In genomic region chr20:44491635-44492395, GRCh38 we compare ENCODE assay signal across 9 cellular contexts. TPM values are rescaled to one million over a fixed set of nuclear protein-coding genes. Genes with fewer than 3 reads are reported as not detected.
A peak's percentile ranks its signal among the peaks of the same experiment; 100 is the strongest.
DNase-seq lines count a peak whose midpoint lies in the region; ATAC-seq, FAIRE-seq and TF ChIP-seq lines count a peak whose summit lies in the region.
"Had no signal": no experiment of that assay in that cellular context is flagged by ENCODE, and none has a peak within 500 bp of the region (broad histone marks: within the 10 kb centered on the region; RNA-seq: fewer than 3 reads in every experiment).

No MANE protein-coding gene starts in this region.

- TF ChIP-seq EP300 in HepG2 (IDR thresholded peaks at IDR 0.05; ENCODE audit: low read depth in 2 of 2, low read length in 2 of 2) (no peak), HepG2 (CRISPR knock-in tag; IDR thresholded peaks at IDR 0.05; ENCODE audit: borderline replicate concordance) (no peak)

- no peaks in the 10 kb centered on the region for H3K79me2 ChIP-seq in HepG2 (ENCODE audit: insufficient read depth, low read length)

- no peak overlapping the region for H2AFZ ChIP-seq in HepG2 (ENCODE audit: low read length)

- H3K36me3 ChIP-seq in HepG2 (replicated peaks in 1 of 2; ENCODE audit: control insufficient read depth in 1 of 2, insufficient read depth in 2 of 2, low read length in 2 of 2) (peaks cover 44 to 67% of the 10 kb centered on the region in 2 experiments), right lobe of liver (peaks cover 3 to 97% (median 27%) of the 10 kb centered on the region in 4 donors), breast epithelium (no peaks in the 10 kb centered on the region), mesodermal cell (ENCODE audit: control insufficient read depth, insufficient read depth, low read length) (peaks cover 96% of the 10 kb centered on the region), vagina (peaks cover 0 to 42% of the 10 kb centered on the region in 2 donors)

- no peak for ATAC-seq in HepG2
- ATAC-seq in right lobe of liver: no peak
- ATAC-seq in GM21529 (IDR thresholded peaks at IDR 0.05; ENCODE audit: unreplicated experiment): no peak

- H3K9me3 ChIP-seq in HepG2 (ENCODE audit: low read length) (no peaks in the 10 kb centered on the region), right lobe of liver (no peaks in the 10 kb centered on the region), breast epithelium (no peaks in the 10 kb centered on the region), mesodermal cell (ENCODE audit: control insufficient read depth, low read length) (no peaks in the 10 kb centered on the region), vagina (no peaks in the 10 kb centered on the region)

- H4K20me1 ChIP-seq in HepG2 (ENCODE audit: insufficient read depth, low read length): no peaks in the 10 kb centered on the region

- no peak overlapping the region for H3K4me2 ChIP-seq in HepG2 (ENCODE audit: low read depth, low read length)

- H3K4me1 ChIP-seq in HepG2 (ENCODE audit: insufficient read depth, low read length): no peaks in the 10 kb centered on the region
- H3K4me1 ChIP-seq in right lobe of liver: peaks cover 0 to 7% (median 0%) of the 10 kb centered on the region in 4 donors
- H3K4me1 ChIP-seq in breast epithelium: no peaks in the 10 kb centered on the region
- peaks cover 23% of the 10 kb centered on the region for H3K4me1 ChIP-seq in mesodermal cell (ENCODE audit: control insufficient read depth, insufficient read depth, low read length, poor library complexity, severe bottlenecking)
- H3K4me1 ChIP-seq in vagina: peaks cover 62% of the 10 kb centered on the region

- no peak for TF ChIP-seq POLR2A in HepG2 (IDR thresholded peaks at IDR 0.05; ENCODE audit: insufficient read depth in 1 of 2, low read depth in 2 of 2, low read length in 2 of 2)
- TF ChIP-seq POLR2A in right lobe of liver (IDR thresholded peaks at IDR 0.05): no peak
- no peak for TF ChIP-seq POLR2A in breast epithelium (IDR thresholded peaks at IDR 0.05)
- TF ChIP-seq POLR2A in vagina (IDR thresholded peaks at IDR 0.05): no peak

- H3K27ac ChIP-seq in HepG2 (ENCODE audit: extremely low read length, insufficient read depth, low read length): no peak overlapping the region
- H3K27ac ChIP-seq in right lobe of liver: no peak overlapping the region
- H3K27ac ChIP-seq in breast epithelium: peak overlapping the region; percentile 37 to 82
- peak overlapping the region; percentile 77 for H3K27ac ChIP-seq in mesodermal cell (ENCODE audit: low read depth, low read length, severe bottlenecking)
- H3K27ac ChIP-seq in vagina: peak overlapping the region; percentile 88

- POLR2A ChIA-PET in HepG2 (lab: Yijun Ruan, JAX): no interaction called here

- 97% methylated on average over 5 of the region's 5 CpGs for WGBS in HepG2 (ENCODE audit: low lambda C conversion rate)
- WGBS in right lobe of liver (ENCODE audit: insufficient coverage, low coverage, low lambda C conversion rate, missing lambda C conversion rate): 82% methylated on average over 2 of the region's 5 CpGs
- WGBS in mesodermal cell (ENCODE audit: insufficient coverage in 2 of 2), 2 experiments: 72 to 83% methylated on average over 2 to 4 of the region's 5 CpGs

- H3K4me3 ChIP-seq in HepG2 (replicated peaks in 1 of 3; ENCODE audit: insufficient read depth in 1 of 3, low read depth in 2 of 3, low read length in 3 of 3) (no peak overlapping the region), right lobe of liver (no peak overlapping the region), breast epithelium (no peak overlapping the region), mesodermal cell (ENCODE audit: extremely low read depth, insufficient read depth, low read length, poor library complexity, severe bottlenecking) (no peak overlapping the region), vagina (no peak overlapping the region)

- DNase-seq in HepG2 (ENCODE audit: low spot score) (no peak), right lobe of liver (no peak), breast epithelium (ENCODE audit: low spot score in 2 of 2) (no peak), vagina (ENCODE audit: extremely low spot score in 2 of 2) (no peak), NCI-H2107 treated with DMSO at 0.1 percent for 48 hours (lab: John Stamatoyannopoulos, UW; ENCODE audit: unreplicated experiment) (no peak), kidney tubule cell (ENCODE audit: low spot score) (no peak)
- DNase-seq: KBM-7 had no signal

- H3K27me3 ChIP-seq in HepG2 (ENCODE audit: control insufficient read depth in 1 of 2, insufficient read depth in 2 of 2, low read length in 2 of 2): no peaks in the 10 kb centered on the region
- H3K27me3 ChIP-seq in right lobe of liver: no peaks in the 10 kb centered on the region
- H3K27me3 ChIP-seq in breast epithelium: no peaks in the 10 kb centered on the region
- no peaks in the 10 kb centered on the region for H3K27me3 ChIP-seq in vagina

- intact Hi-C loops in HepG2 (cut with micrococcal nuclease; ENCODE audit: unreplicated experiment): no loop called here
- intact Hi-C loops in right lobe of liver (cut with DNase I): no loop called here
- intact Hi-C loops in breast epithelium (cut with DNase I; ENCODE audit: low total_unique reads): no loop called here
- intact Hi-C loops in vagina (cut with DNase I): no loop called here

- TF ChIP-seq RAD21 in HepG2 (CRISPR knock-in tag; IDR thresholded peaks at IDR 0.05): no peak

- BruUV-seq in HepG2 (replicated peaks; lab: Mats Ljungman, UMichigan): no TSS peak

- TF ChIP-seq CTCF in HepG2 (CRISPR knock-in tag; IDR thresholded peaks at IDR 0.05) (no peak), right lobe of liver (IDR thresholded peaks at IDR 0.05) (no peak), breast epithelium (IDR thresholded peaks at IDR 0.05) (no peak), vagina (IDR thresholded peaks at IDR 0.05) (no peak)

- no peak overlapping the region for H3K9ac ChIP-seq in HepG2 (ENCODE audit: insufficient read depth, low read depth, low read length)

- CTCF ChIA-PET in HepG2 (lab: Yijun Ruan, JAX; ENCODE audit: low intra/inter-chr PET ratio, low total read pairs): no interaction called here

- in situ Hi-C loops in HepG2 (cut with HindIII; ENCODE audit: extremely low pct_ligation_motif_present, low pct_unique_long_range_greater_than_20kb): no loop called here

- no peak for FAIRE-seq in HepG2 (lab: Jason Lieb, UNC)

RNA-seq across cellular contexts. Expression of gene TTPAL, which starts 16.1 kb away (rescaled TPM):
- total RNA-seq in HepG2 (2016; rRNA removed; fragmentation: Illumina TruSeq; extraction: Trizol): 18.8 and 25.0 TPM in 2 replicates
- total RNA-seq in HepG2 (2016; cell fraction: cytosol; rRNA removed; fragmentation: Illumina TruSeq; extraction: Trizol; ENCODE audit: low read depth): 5.5 and 6.4 TPM in 2 replicates
- total RNA-seq in HepG2 (2016; cell fraction: insoluble cytoplasmic fraction; rRNA removed; fragmentation: Illumina TruSeq; extraction: Trizol): 18.9 and 20.5 TPM in 2 replicates
- 9.4 and 11.1 TPM in 2 replicates for total RNA-seq in HepG2 (2016; cell fraction: membrane; rRNA removed; fragmentation: Illumina TruSeq; extraction: Trizol)
- 12.8 and 13.9 TPM in 2 replicates for total RNA-seq in HepG2 (2016; cell fraction: nucleus; rRNA removed; fragmentation: Illumina TruSeq; extraction: Trizol)
- 4.3 and 6.5 TPM in 2 replicates for polyA plus RNA-seq in HepG2 (2011; rRNA removed)
- polyA plus RNA-seq in HepG2 (2011; cell fraction: cytosol; rRNA removed): 2.9 and 4.0 TPM in 2 replicates
- polyA plus RNA-seq in HepG2 (2011; cell fraction: nucleus; rRNA removed): 7.3 and 9.9 TPM in 2 replicates
- polyA plus RNA-seq in HepG2 (2012): 6.4 and 9.2 TPM in 2 replicates
- 0.79 and 1.3 TPM in 2 replicates for polyA plus RNA-seq in HepG2 (2016; cell fraction: cytosol; fragmentation: Illumina TruSeq; extraction: Trizol; ENCODE audit: low read depth)
- 16.0 and 18.5 TPM in 2 replicates for polyA plus RNA-seq in HepG2 (2016; cell fraction: insoluble cytoplasmic fraction; fragmentation: Illumina TruSeq; extraction: Trizol; ENCODE audit: low read depth)
- polyA plus RNA-seq in HepG2 (2016; cell fraction: membrane; fragmentation: Illumina TruSeq; extraction: Trizol; ENCODE audit: low read depth): 3.7 and 4.2 TPM in 2 replicates
- 19.0 and 22.5 TPM in 2 replicates for polyA plus RNA-seq in HepG2 (2016; cell fraction: nucleus; fragmentation: Illumina TruSeq; extraction: Trizol; ENCODE audit: insufficient read depth, low read depth)
- polyA minus RNA-seq in HepG2 (2011; rRNA and poly(A)+ RNA removed; ENCODE audit: low replicate concordance): 13.1 and 21.0 TPM in 2 replicates
- 5.7 and 6.9 TPM in 2 replicates for polyA minus RNA-seq in HepG2 (2011; cell fraction: cytosol; rRNA and poly(A)+ RNA removed)
- polyA minus RNA-seq in HepG2 (2011; cell fraction: nucleus; rRNA and poly(A)+ RNA removed): 6.1 and 6.7 TPM in 2 replicates
- 100 to 1,000 TPM in 1 of 6 experiments, 10 to 100 TPM in 5; 18.0 to 102 (median 28.7) TPM for total RNA-seq in right lobe of liver
- 10 to 100 TPM; 13.5 to 40.8 (median 14.7) TPM for total RNA-seq in breast epithelium
- polyA plus RNA-seq in mesodermal cell (2013, experiment 1 of 2): 7.4 TPM
- 7.3 TPM for polyA plus RNA-seq in mesodermal cell (2013, experiment 2 of 2)
- total RNA-seq in vagina: 16.0 TPM

RNA-seq across cellular contexts. Expression of gene SERINC3, which starts 30.1 kb away (rescaled TPM):
- total RNA-seq in HepG2 (2016; rRNA removed; fragmentation: Illumina TruSeq; extraction: Trizol) (53.5 and 82.0 TPM in 2 replicates), right lobe of liver (10 to 100 TPM; 42.2 to 77.5 (median 58.5) TPM), breast epithelium (100 to 1,000 TPM in 2 of 3 donors, 10 to 100 TPM in 1; 91.1 to 254 (median 100) TPM), vagina (77.3 TPM)
- total RNA-seq in HepG2 (2016; cell fraction: cytosol; rRNA removed; fragmentation: Illumina TruSeq; extraction: Trizol; ENCODE audit: low read depth): 18.2 and 23.6 TPM in 2 replicates
- 60.4 and 86.2 TPM in 2 replicates for total RNA-seq in HepG2 (2016; cell fraction: insoluble cytoplasmic fraction; rRNA removed; fragmentation: Illumina TruSeq; extraction: Trizol)
- total RNA-seq in HepG2 (2016; cell fraction: membrane; rRNA removed; fragmentation: Illumina TruSeq; extraction: Trizol): 40.1 and 41.9 TPM in 2 replicates
- 61.2 and 69.4 TPM in 2 replicates for total RNA-seq in HepG2 (2016; cell fraction: nucleus; rRNA removed; fragmentation: Illumina TruSeq; extraction: Trizol)
- polyA plus RNA-seq in HepG2 (2011; rRNA removed): 208 and 226 TPM in 2 replicates
- 233 and 277 TPM in 2 replicates for polyA plus RNA-seq in HepG2 (2011; cell fraction: cytosol; rRNA removed)
- 99.3 and 112 TPM in 2 replicates for polyA plus RNA-seq in HepG2 (2011; cell fraction: nucleus; rRNA removed)
- polyA plus RNA-seq in HepG2 (2012): 113 and 127 TPM in 2 replicates
- 14.1 and 17.6 TPM in 2 replicates for polyA plus RNA-seq in HepG2 (2016; cell fraction: cytosol; fragmentation: Illumina TruSeq; extraction: Trizol; ENCODE audit: low read depth)
- 45.2 and 48.0 TPM in 2 replicates for polyA plus RNA-seq in HepG2 (2016; cell fraction: insoluble cytoplasmic fraction; fragmentation: Illumina TruSeq; extraction: Trizol; ENCODE audit: low read depth)
- 24.9 and 28.0 TPM in 2 replicates for polyA plus RNA-seq in HepG2 (2016; cell fraction: membrane; fragmentation: Illumina TruSeq; extraction: Trizol; ENCODE audit: low read depth)
- polyA plus RNA-seq in HepG2 (2016; cell fraction: nucleus; fragmentation: Illumina TruSeq; extraction: Trizol; ENCODE audit: insufficient read depth, low read depth): 80.9 and 84.6 TPM in 2 replicates
- 441 and 695 TPM in 2 replicates for polyA minus RNA-seq in HepG2 (2011; rRNA and poly(A)+ RNA removed; ENCODE audit: low replicate concordance)
- 196 and 254 TPM in 2 replicates for polyA minus RNA-seq in HepG2 (2011; cell fraction: cytosol; rRNA and poly(A)+ RNA removed)
- polyA minus RNA-seq in HepG2 (2011; cell fraction: nucleus; rRNA and poly(A)+ RNA removed): 98.0 and 139 TPM in 2 replicates
- polyA plus RNA-seq in mesodermal cell (2013, experiment 1 of 2): 105 TPM
- 96.5 TPM for polyA plus RNA-seq in mesodermal cell (2013, experiment 2 of 2)

Comparison
In these comparisons a context has a peak if more than half of its experiments do, and no peak if none do; other contexts are left out.
1. H3K27ac ChIP-seq: peak in breast epithelium (2 of 2), mesodermal cell (single experiment) and vagina (single experiment); none in HepG2 (single experiment) and right lobe of liver (0 of 3).